Comparison of ENCODE assay signal across 8 cellular contexts in the genomic region with DNA sequence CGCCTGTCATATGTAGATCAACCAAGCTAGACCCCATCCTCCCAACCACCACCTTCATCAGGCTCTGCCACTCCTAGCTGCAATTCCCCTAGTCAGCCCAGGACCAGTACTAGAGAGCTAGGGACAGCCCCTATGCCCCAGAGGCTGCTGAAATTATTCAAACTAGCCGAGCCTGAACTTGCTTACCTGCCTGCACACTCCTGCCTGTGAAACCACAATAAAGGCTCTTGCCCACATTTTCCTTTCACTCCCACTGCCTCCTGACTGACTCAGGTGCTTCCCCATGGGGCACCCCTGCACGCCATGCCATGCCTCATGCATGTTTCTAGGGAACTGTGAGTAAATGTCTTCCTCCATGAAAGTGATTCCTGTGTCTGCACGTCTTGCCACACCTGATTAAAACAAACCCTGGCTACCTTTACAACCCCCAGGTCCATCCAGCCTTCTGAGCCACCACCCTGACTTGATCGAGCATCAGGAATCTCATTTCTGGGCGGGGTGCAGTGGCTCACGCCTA.
DNase-seq lines count a peak whose midpoint lies in the region; ATAC-seq lines count a peak whose summit lies in the region.

No MANE protein-coding gene starts in this region.

- peak; percentile 82 to 88 for DNase-seq in activated CD4-positive, alpha-beta T cell treated with anti-CD3 and anti-CD28 coated beads for 4 hours
- DNase-seq in left kidney (ENCODE audit: low read depth, low spot score): peak; percentile 49
- no peak for DNase-seq in NCI-H446 (lab: John Stamatoyannopoulos, UW)
- DNase-seq in central memory CD4-positive, alpha-beta T cell: no peak
- DNase-seq in NCI-H748 treated with DMSO at 0.1 percent for 48 hours (lab: John Stamatoyannopoulos, UW): no peak
- no peak for DNase-seq in SW 1271 (lab: John Stamatoyannopoulos, UW)

- ATAC-seq in GM18511 (IDR thresholded peaks at IDR 0.05; ENCODE audit: unreplicated experiment): peak; percentile 91
- peak; percentile 87 for ATAC-seq in HG02870 (IDR thresholded peaks at IDR 0.05; ENCODE audit: unreplicated experiment)

Comparison
In these comparisons a context has a peak if more than half of its experiments do, and no peak if none do; other contexts are left out.
1. DNase-seq: peak in activated CD4-positive, alpha-beta T cell treated with anti-CD3 and anti-CD28 coated beads for 4 hours (2 of 2) and left kidney (single experiment); none in NCI-H446 (0 of 2), central memory CD4-positive, alpha-beta T cell (single experiment), NCI-H748 treated with DMSO at 0.1 percent for 48 hours (single experiment) and SW 1271 (0 of 2).